15 cellular contexts compared by ENCODE assay signal in the genomic region with DNA sequence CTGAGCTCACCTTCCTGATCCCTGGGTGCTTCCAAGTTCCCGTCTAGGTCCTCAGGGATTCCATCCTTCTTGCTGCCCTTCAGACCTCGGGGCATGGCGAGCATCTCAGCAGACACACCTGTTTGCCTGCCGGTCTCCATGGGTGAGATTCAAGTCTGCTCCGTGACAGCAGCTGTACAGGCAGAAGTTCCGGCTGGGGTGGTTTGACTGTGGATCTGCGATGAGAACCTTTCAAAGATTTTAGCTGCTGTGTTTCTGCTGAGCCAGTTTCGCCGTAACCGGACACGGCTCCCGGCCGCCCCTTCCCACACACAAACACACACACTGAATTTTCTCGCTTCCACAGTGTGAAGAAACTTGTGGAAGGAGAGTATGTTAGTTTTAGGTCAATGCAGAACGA. TPM values are rescaled to one million over a fixed set of nuclear protein-coding genes. Genes with fewer than 3 reads are reported as not detected.
DNase-seq lines count a peak whose midpoint lies in the region; ATAC-seq and TF ChIP-seq lines count a peak whose summit lies in the region.
"Not testable (repeated sequence)": the region's sequence is repeated elsewhere in the genome, so short reads cannot be mapped to it uniquely, and the experiment has no call there.
"Had no signal": no experiment of that assay in that cellular context is flagged by ENCODE, and none has a peak within 500 bp of the region (broad histone marks: within the 10 kb centered on the region; RNA-seq: fewer than 3 reads in every experiment).

A gene (minus strand): TSS at position 140 of the 400 bp plus-strand sequence.

- not testable (repeated sequence) for H3K4me2 ChIP-seq in DND-41 (ENCODE audit: insufficient read depth, low read length)

- not testable (repeated sequence) for H3K9me3 ChIP-seq in DND-41 (ENCODE audit: insufficient read depth, low read length, severe bottlenecking); RWPE2 (ENCODE audit: severe bottlenecking)

- H3K27me3 ChIP-seq in DND-41 (ENCODE audit: insufficient read depth, low read length, poor library complexity); RWPE2 (ENCODE audit: insufficient read depth, poor library complexity, severe bottlenecking): not testable (repeated sequence)

- not testable (repeated sequence) for H4K20me1 ChIP-seq in DND-41 (ENCODE audit: insufficient read depth, low read length)

- H3K4me1 Mint-ChIP-seq in activated CD4-positive, alpha-beta T cell treated with anti-CD3 and anti-CD28 coated beads, Interleukin-2, amount 10 ng/mL, durations not matched to agents 24 days and 14 days; mesothelial cell of epicardium; osteocyte (ENCODE audit: unreplicated experiment); stimulated activated naive B cell treated with anti-CD40 and anti-IgM and Interleukin-4, amounts not matched to agents 10 μg/mL and 1 μg/mL and 100 μg/mL, for 72 hours: not testable (repeated sequence)

- not testable (repeated sequence) for H3K79me2 ChIP-seq in DND-41 (ENCODE audit: insufficient read depth, low read length)

- H3K4me1 ChIP-seq in DND-41 (ENCODE audit: insufficient read depth, low read length); RWPE2 (ENCODE audit: insufficient read depth, poor library complexity, severe bottlenecking): not testable (repeated sequence)

- not testable (repeated sequence) for H3K9me3 Mint-ChIP-seq in activated CD4-positive, alpha-beta T cell treated with anti-CD3 and anti-CD28 coated beads, Interleukin-2, amount 10 ng/mL, durations not matched to agents 24 days and 14 days; mesothelial cell of epicardium; osteocyte (ENCODE audit: unreplicated experiment); stimulated activated naive B cell treated with anti-CD40 and anti-IgM and Interleukin-4, amounts not matched to agents 10 μg/mL and 1 μg/mL and 100 μg/mL, for 72 hours

- intact Hi-C loops in activated CD4-positive, alpha-beta T cell treated with anti-CD3 and anti-CD28 coated beads, Interleukin-2, amount 10 ng/mL, durations not matched to agents 24 days and 14 days (cut with micrococcal nuclease) = not testable (repeated sequence)

- not testable (repeated sequence) for TF ChIP-seq CTCF in DND-41 (IDR thresholded peaks at IDR 0.05; ENCODE audit: borderline replicate concordance, extremely low read depth, low read length, poor library complexity, severe bottlenecking); RWPE2 (IDR thresholded peaks at IDR 0.05; ENCODE audit: poor library complexity, severe bottlenecking); mesothelial cell of epicardium (IDR thresholded peaks at IDR 0.05; ENCODE audit: unreplicated experiment); osteocyte (IDR thresholded peaks at IDR 0.05)

- not testable (repeated sequence) for H3K27ac ChIP-seq in DND-41 (ENCODE audit: low read length); RWPE2 (ENCODE audit: poor library complexity, severe bottlenecking)

- not testable (repeated sequence) for H3K36me3 ChIP-seq in DND-41 (ENCODE audit: insufficient read depth, low read length); RWPE2 (ENCODE audit: low read depth)

- H3K27me3 Mint-ChIP-seq in activated CD4-positive, alpha-beta T cell treated with anti-CD3 and anti-CD28 coated beads, Interleukin-2, amount 10 ng/mL, durations not matched to agents 24 days and 14 days; mesothelial cell of epicardium (ENCODE audit: low read depth); osteocyte (ENCODE audit: unreplicated experiment); stimulated activated naive B cell treated with anti-CD40 and anti-IgM and Interleukin-4, amounts not matched to agents 10 μg/mL and 1 μg/mL and 100 μg/mL, for 72 hours: not testable (repeated sequence)

- not testable (repeated sequence) for H2AFZ ChIP-seq in DND-41 (ENCODE audit: low read depth, low read length)

- peak; percentile 4 for DNase-seq in DND-41
- DNase-seq in RWPE2 (ENCODE audit: low spot score) = peak; percentile 87
- DNase-seq in activated CD4-positive, alpha-beta T cell treated with anti-CD3 and anti-CD28 coated beads, Interleukin-2, amount 10 ng/mL, durations not matched to agents 24 days and 14 days = peak; percentile 28
- peak; percentile 57 to 60 for DNase-seq in mesothelial cell of epicardium (ENCODE audit: low spot score in 2 of 2, unreplicated experiment in 2 of 2)
- peak; percentile 92 for DNase-seq in osteocyte (ENCODE audit: extremely low spot score, unreplicated experiment)
- DNase-seq in stimulated activated naive B cell treated with anti-CD40 and anti-IgM and Interleukin-4, amounts not matched to agents 10 μg/mL and 1 μg/mL and 100 μg/mL, for 72 hours = peak; percentile 0

- not testable (repeated sequence) for ATAC-seq in DND-41 (ENCODE audit: insufficient read depth, low read depth); RWPE2 (ENCODE audit: low read depth); stimulated activated naive B cell treated with anti-CD40 and anti-IgM and Interleukin-4, amounts not matched to agents 10 μg/mL and 1 μg/mL and 100 μg/mL, for 72 hours (replicated peaks)

- not testable (repeated sequence) for H3K4me3 Mint-ChIP-seq in activated CD4-positive, alpha-beta T cell treated with anti-CD3 and anti-CD28 coated beads, Interleukin-2, amount 10 ng/mL, durations not matched to agents 24 days and 14 days; mesothelial cell of epicardium; osteocyte (ENCODE audit: unreplicated experiment); stimulated activated naive B cell treated with anti-CD40 and anti-IgM and Interleukin-4, amounts not matched to agents 10 μg/mL and 1 μg/mL and 100 μg/mL, for 72 hours

- not testable (repeated sequence) for H3K4me3 ChIP-seq in DND-41 (ENCODE audit: low read depth in 1 of 2, low read length in 2 of 2); RWPE2 (ENCODE audit: severe bottlenecking)

- H3K36me3 Mint-ChIP-seq in activated CD4-positive, alpha-beta T cell treated with anti-CD3 and anti-CD28 coated beads, Interleukin-2, amount 10 ng/mL, durations not matched to agents 24 days and 14 days (ENCODE audit: low read depth); mesothelial cell of epicardium; osteocyte (ENCODE audit: unreplicated experiment); stimulated activated naive B cell treated with anti-CD40 and anti-IgM and Interleukin-4, amounts not matched to agents 10 μg/mL and 1 μg/mL and 100 μg/mL, for 72 hours: not testable (repeated sequence)

- not testable (repeated sequence) for H3K27ac Mint-ChIP-seq in activated CD4-positive, alpha-beta T cell treated with anti-CD3 and anti-CD28 coated beads, Interleukin-2, amount 10 ng/mL, durations not matched to agents 24 days and 14 days; mesothelial cell of epicardium; osteocyte (ENCODE audit: unreplicated experiment); stimulated activated naive B cell treated with anti-CD40 and anti-IgM and Interleukin-4, amounts not matched to agents 10 μg/mL and 1 μg/mL and 100 μg/mL, for 72 hours

- not testable (repeated sequence) for H3K9ac ChIP-seq in DND-41 (ENCODE audit: low read depth, low read length)

RNA-seq across cellular contexts. Expression of the gene that starts here (rescaled TPM):
- total RNA-seq in activated CD4-positive, alpha-beta T cell treated with anti-CD3 and anti-CD28 coated beads, Interleukin-2, amount 10 ng/mL, durations not matched to agents 24 days and 14 days = not detected in 2 replicates
- not detected in 3 replicates for total RNA-seq in mesothelial cell of epicardium
- total RNA-seq in osteocyte = not detected in 2 replicates
- total RNA-seq: A172; B cell; Caco-2; Calu3; CD4-positive, alpha-beta T cell; CD8-positive, alpha-beta T cell; Daoy; G401; GM12878 had no signal

Comparison
In these comparisons a context has a peak if more than half of its experiments do, and no peak if none do; other contexts are left out.
1. Peak in DNase-seq in activated CD4-positive, alpha-beta T cell treated with anti-CD3 and anti-CD28 coated beads, Interleukin-2, amount 10 ng/mL, durations not matched to agents 24 days and 14 days; RNA of the gene not detected or under 1 TPM.
2. Peak in DNase-seq in mesothelial cell of epicardium; RNA of the gene not detected or under 1 TPM.
3. Peak in DNase-seq in osteocyte; RNA of the gene not detected or under 1 TPM.
4. DNase-seq: peak in every context shown above with its lines; median percentile 92 in osteocyte; 87 in RWPE2; 58 in mesothelial cell of epicardium; 28 in activated CD4-positive, alpha-beta T cell treated with anti-CD3 and anti-CD28 coated beads, Interleukin-2, amount 10 ng/mL, durations not matched to agents 24 days and 14 days; 4 in DND-41; 0 in stimulated activated naive B cell treated with anti-CD40 and anti-IgM and Interleukin-4, amounts not matched to agents 10 μg/mL and 1 μg/mL and 100 μg/mL, for 72 hours.